In genomic region chr5:32095261-32095671, GRCh38 we compare ENCODE assay signal across 18 cellular contexts.
DNase-seq lines count a peak whose midpoint lies in the region; ATAC-seq and TF ChIP-seq lines count a peak whose summit lies in the region.
"Had no signal": no experiment of that assay in that cellular context is flagged by ENCODE, and none has a peak within 500 bp of the region (broad histone marks: within the 10 kb centered on the region; RNA-seq: fewer than 3 reads in every experiment).

No MANE protein-coding gene starts in this region.

- H3K4me1 Mint-ChIP-seq in CD8-positive, alpha-beta T cell (ENCODE audit: low read depth), result peaks cover 6% of the 10 kb centered on the region

- H3K4me3 ChIP-seq in CD8-positive, alpha-beta T cell (ENCODE audit: low read depth, low read length), result no peak overlapping the region
- no peak overlapping the region for H3K4me3 ChIP-seq in heart right ventricle

- no peak for ATAC-seq in CD8-positive, alpha-beta T cell
- peak in 6 of 8 donors; percentile 15 to 31 (median 26) for ATAC-seq in heart right ventricle
- ATAC-seq in sciatic nerve, result peak; percentile 68
- ATAC-seq in HG02798 (IDR thresholded peaks at IDR 0.05; ENCODE audit: poor library complexity, unreplicated experiment), result no peak
- no peak for ATAC-seq in GM21528 (IDR thresholded peaks at IDR 0.05; ENCODE audit: low FRiP score, unreplicated experiment)

- H3K36me3 Mint-ChIP-seq in CD8-positive, alpha-beta T cell, result peaks cover 14% of the 10 kb centered on the region

- H3K4me3 Mint-ChIP-seq in CD8-positive, alpha-beta T cell, result no peak overlapping the region
- H3K4me3 Mint-ChIP-seq: CD8-positive, alpha-beta memory T cell; immature natural killer cell; nephron; stimulated activated naive CD8-positive, alpha-beta T cell treated with anti-CD3 and anti-CD28 coated beads, Interleukin-15, Interleukin-2, amounts not matched to agents 100 ng/mL and 50 ng/mL, for 24 hours had no signal

- H3K9me3 ChIP-seq in CD8-positive, alpha-beta T cell (ENCODE audit: low read length), result no peaks in the 10 kb centered on the region
- no peaks in the 10 kb centered on the region for H3K9me3 ChIP-seq in heart right ventricle

- no peak for TF ChIP-seq CTCF in CD8-positive, alpha-beta T cell (IDR thresholded peaks at IDR 0.05)
- TF ChIP-seq CTCF in heart right ventricle (IDR thresholded peaks at IDR 0.05), result no peak

- no peak for DNase-seq in CD8-positive, alpha-beta T cell
- DNase-seq in amniotic epithelial cell (ENCODE audit: low read depth) (peak; percentile 58), heart right ventricle (no peak), sciatic nerve (ENCODE audit: low spot score) (no peak), mucosa of gallbladder (ENCODE audit: low spot score) (no peak), NCI-H1436 (lab: John Stamatoyannopoulos, UW) (no peak)
- DNase-seq: activated CD4-positive, alpha-beta T cell treated with anti-CD3 and anti-CD28 coated beads, Interleukin-2, amount 50 U/mL, for 4 hours; amygdala; CD8-positive, alpha-beta memory T cell; immature natural killer cell; MM.1S; NCI-H1694 treated with DMSO at 0.1 percent for 48 hours; SW 1271 had no signal

- intact Hi-C loops in CD8-positive, alpha-beta T cell (cut with DNase I, micrococcal nuclease), result no loop called here
- intact Hi-C loops in heart right ventricle (cut with DNase I) (loop anchor here in 3 of 10 donors (5.0 to 10.0 kb wide), 2 partner anchors 77 to 510 kb away; partner anchors contain the start of gene GOLPH3 (in 1 of the 3)), sciatic nerve (cut with DNase I) (no loop called here)

- no peaks in the 10 kb centered on the region for H3K27me3 Mint-ChIP-seq in CD8-positive, alpha-beta T cell (ENCODE audit: low read depth)
- H3K27me3 Mint-ChIP-seq: CD8-positive, alpha-beta memory T cell; stimulated activated naive CD8-positive, alpha-beta T cell treated with anti-CD3 and anti-CD28 coated beads, Interleukin-15, Interleukin-2, amounts not matched to agents 100 ng/mL and 50 ng/mL, for 24 hours had no signal

- CTCF ChIA-PET in CD8-positive, alpha-beta T cell (lab: Charles Lee), result interaction anchor here (0.7 to 4.4 kb wide), 3 partner anchors 9 to 270 kb away, joined by 3 to 47 read pairs (median 3); no protein-coding TSS in a partner anchor

- H3K27ac Mint-ChIP-seq in CD8-positive, alpha-beta T cell, result peak overlapping the region; percentile 37
- H3K27ac Mint-ChIP-seq: nephron; stimulated activated naive CD8-positive, alpha-beta T cell treated with anti-CD3 and anti-CD28 coated beads, Interleukin-15, Interleukin-2, amounts not matched to agents 100 ng/mL and 50 ng/mL, for 24 hours had no signal

- H3K9me3 Mint-ChIP-seq in CD8-positive, alpha-beta T cell, result no peaks in the 10 kb centered on the region
- H3K9me3 Mint-ChIP-seq: CD8-positive, alpha-beta memory T cell; immature natural killer cell; nephron; stimulated activated naive CD8-positive, alpha-beta T cell treated with anti-CD3 and anti-CD28 coated beads, Interleukin-15, Interleukin-2, amounts not matched to agents 100 ng/mL and 50 ng/mL, for 24 hours had no signal

- 50 to 55% methylated on average over 7 of the region's 7 CpGs for WGBS in heart right ventricle, 2 donors

- no peak overlapping the region for H3K27ac ChIP-seq in CD8-positive, alpha-beta T cell (ENCODE audit: low read depth, low read length)
- H3K27ac ChIP-seq in heart right ventricle, result peak overlapping the region in 4 of 10 donors; percentile 3 to 62 (median 30)
- H3K27ac ChIP-seq: epithelial cell of prostate had no signal

- no peaks in the 10 kb centered on the region for H3K4me1 ChIP-seq in CD8-positive, alpha-beta T cell (ENCODE audit: insufficient read depth, low read length)
- peaks cover 9 to 56% (median 39%) of the 10 kb centered on the region in 9 donors for H3K4me1 ChIP-seq in heart right ventricle

- no peaks in the 10 kb centered on the region for H3K27me3 ChIP-seq in CD8-positive, alpha-beta T cell (ENCODE audit: insufficient read depth, low read length)
- no peaks in the 10 kb centered on the region for H3K27me3 ChIP-seq in heart right ventricle

- POLR2A ChIA-PET in CD8-positive, alpha-beta T cell (lab: Charles Lee), result interaction anchor here (0.7 kb wide), 1 partner anchor 240 kb away, joined by 3 read pairs; no protein-coding TSS in a partner anchor

- H3K36me3 ChIP-seq in CD8-positive, alpha-beta T cell (ENCODE audit: insufficient read depth, low read length), result no peaks in the 10 kb centered on the region
- H3K36me3 ChIP-seq in heart right ventricle, result peaks cover 0 to 96% (median 5%) of the 10 kb centered on the region in 9 donors

Comparison
In these comparisons a context has a peak if more than half of its experiments do, and no peak if none do; other contexts are left out.
1. ATAC-seq: peak in heart right ventricle (6 of 8) and sciatic nerve (single experiment); none in CD8-positive, alpha-beta T cell (single experiment), HG02798 (single experiment) and GM21528 (single experiment).